In the genomic region with DNA sequence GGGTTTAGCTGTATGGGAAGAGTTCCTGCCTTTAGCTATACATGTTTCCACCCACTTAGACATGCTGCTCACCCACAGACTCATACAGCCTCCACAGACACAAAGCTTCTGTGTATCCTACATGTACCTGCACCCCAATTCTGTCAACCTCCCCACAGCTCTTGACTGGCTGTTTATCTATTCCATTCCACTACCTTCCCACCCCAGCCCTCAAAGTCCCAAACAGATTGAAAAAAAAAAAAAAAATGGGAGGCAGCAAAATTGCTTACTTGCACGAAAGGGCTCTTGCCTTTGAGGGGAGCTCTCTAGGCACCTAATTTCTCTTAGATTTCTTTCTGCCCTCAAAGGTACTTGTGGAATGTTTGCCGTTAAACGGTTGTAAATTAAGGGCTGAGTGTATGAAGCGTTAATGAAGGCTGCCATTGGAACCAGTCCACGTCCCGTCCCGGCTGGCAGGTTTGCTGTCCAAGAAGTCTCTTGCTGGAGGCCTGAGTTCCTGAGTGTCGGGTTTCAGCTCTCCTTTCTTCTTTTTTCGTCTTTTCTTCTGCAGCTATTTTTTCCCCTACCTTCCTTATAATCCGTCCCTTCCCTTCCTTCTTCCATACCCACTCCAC, we compare ENCODE assay signal across 8 cellular contexts. TPM values are rescaled to one million over a fixed set of nuclear protein-coding genes. Genes with fewer than 3 reads are reported as not detected.
A peak's percentile ranks its signal among the peaks of the same experiment; 100 is the strongest.
DNase-seq lines count a peak whose midpoint lies in the region; ATAC-seq and TF ChIP-seq lines count a peak whose summit lies in the region.

No MANE protein-coding gene starts in this region.

- H3K27me3 ChIP-seq in esophagus muscularis mucosa (no peaks in the 10 kb centered on the region), neuronal stem cell (ENCODE audit: control insufficient read depth in 3 of 3, insufficient read depth in 3 of 3, low read depth in 1 of 3, low read length in 3 of 3) (no peaks in the 10 kb centered on the region)

- H3K79me1 ChIP-seq in neuronal stem cell (ENCODE audit: low read depth, low read length) = no peaks in the 10 kb centered on the region

- intact Hi-C loops in Calu3 (cut with micrococcal nuclease; ENCODE audit: unreplicated experiment) (loop anchor here (1.0 kb wide), 1 partner anchor 43 kb away; a partner anchor contains a TSS), esophagus muscularis mucosa (cut with DNase I) (no loop called here)

- peak; percentile 41 for DNase-seq in Calu3
- DNase-seq in NCI-H460 (ENCODE audit: extremely low read depth, low read depth) = peak; percentile 12
- DNase-seq in esophagus muscularis mucosa (ENCODE audit: extremely low spot score) = no peak
- DNase-seq in neuronal stem cell (ENCODE audit: low spot score) = no peak
- DNase-seq in effector memory CD8-positive, alpha-beta T cell = no peak
- no peak for DNase-seq in activated gamma-delta T cell (lab: John Stamatoyannopoulos, UW)
- no peak for DNase-seq in GDM1 (lab: John Stamatoyannopoulos, UW)
- no peak for DNase-seq in HuH-7.5 (ENCODE audit: low spot score)

- TF ChIP-seq POLR2A in esophagus muscularis mucosa (IDR thresholded peaks at IDR 0.05; ENCODE audit: low read depth) = no peak

- no peak overlapping the region for H2BK15ac ChIP-seq in neuronal stem cell (ENCODE audit: low read length)

- peaks cover 48 to 98% (median 95%) of the 10 kb centered on the region in 4 donors for H3K4me1 ChIP-seq in esophagus muscularis mucosa
- H3K4me1 ChIP-seq in neuronal stem cell (ENCODE audit: control insufficient read depth in 2 of 2, insufficient read depth in 1 of 2, low read depth in 1 of 2, low read length in 2 of 2) = peaks cover 16 to 32% of the 10 kb centered on the region in 2 donors

- no peak overlapping the region for H3K14ac ChIP-seq in neuronal stem cell (ENCODE audit: low read length)

- peaks cover 37% of the 10 kb centered on the region for H3K4me1 Mint-ChIP-seq in Calu3 (ENCODE audit: low read depth, unreplicated experiment)
- H3K4me1 Mint-ChIP-seq in effector memory CD8-positive, alpha-beta T cell (ENCODE audit: low read depth in 2 of 2) = no peaks in the 10 kb centered on the region

- BruUV-seq in Calu3 (replicated peaks; lab: Mats Ljungman, UMichigan) = no TSS peak

- H3K4me3 Mint-ChIP-seq in Calu3 (ENCODE audit: low read depth, unreplicated experiment) = peak overlapping the region; percentile 44
- no peak overlapping the region for H3K4me3 Mint-ChIP-seq in effector memory CD8-positive, alpha-beta T cell

- H3K36me3 ChIP-seq in esophagus muscularis mucosa = peaks cover 0 to 4% (median under 1%) of the 10 kb centered on the region in 4 donors
- peaks cover 0 to 48% of the 10 kb centered on the region in 2 donors for H3K36me3 ChIP-seq in neuronal stem cell (replicated peaks in 1 of 2; ENCODE audit: control insufficient read depth in 2 of 2, insufficient read depth in 2 of 2, low read length in 2 of 2)

- TF ChIP-seq CTCF in Calu3 (IDR thresholded peaks at IDR 0.05; ENCODE audit: unreplicated experiment) (no peak), esophagus muscularis mucosa (IDR thresholded peaks at IDR 0.05) (no peak)

- no peak overlapping the region for H3K9ac ChIP-seq in neuronal stem cell (ENCODE audit: low read depth, low read length, poor library complexity)

- H3K23ac ChIP-seq in neuronal stem cell (ENCODE audit: low read depth, low read length, poor library complexity) = no peak overlapping the region

- H3K4me2 ChIP-seq in neuronal stem cell (ENCODE audit: insufficient read depth, low read length, poor library complexity, severe bottlenecking) = peak overlapping the region; percentile 44

- 9% methylated on average over 10 of the region's 10 CpGs for WGBS in esophagus muscularis mucosa
- WGBS in neuronal stem cell (ENCODE audit: extremely low coverage in 2 of 2, insufficient read length in 2 of 2, insufficient replicate concordance in 1 of 2), 2 donors = no CpG with 5 or more reads among the region's 10 CpGs

- no peaks in the 10 kb centered on the region for H3K27me3 Mint-ChIP-seq in Calu3 (ENCODE audit: unreplicated experiment)
- no peaks in the 10 kb centered on the region for H3K27me3 Mint-ChIP-seq in effector memory CD8-positive, alpha-beta T cell

- H3K18ac ChIP-seq in neuronal stem cell (ENCODE audit: low read length) = no peak overlapping the region

- H3K27ac ChIP-seq in esophagus muscularis mucosa (replicated peaks in 1 of 4) (peak overlapping the region; percentile 54 to 74 (median 72)), neuronal stem cell (replicated peaks; ENCODE audit: low read length) (peak overlapping the region; percentile 65)

- H2BK120ac ChIP-seq in neuronal stem cell (ENCODE audit: low read depth, low read length) = no peak overlapping the region

- peaks cover 5% of the 10 kb centered on the region for H3K36me3 Mint-ChIP-seq in Calu3 (ENCODE audit: insufficient read depth, unreplicated experiment)
- no peaks in the 10 kb centered on the region for H3K36me3 Mint-ChIP-seq in effector memory CD8-positive, alpha-beta T cell (ENCODE audit: insufficient read depth)

- H2BK12ac ChIP-seq in neuronal stem cell (ENCODE audit: low read length) = no peak overlapping the region

- no peak overlapping the region for H2AK5ac ChIP-seq in neuronal stem cell (ENCODE audit: low read depth, low read length)

- H3K9me3 ChIP-seq in esophagus muscularis mucosa = no peaks in the 10 kb centered on the region
- no peaks in the 10 kb centered on the region for H3K9me3 ChIP-seq in neuronal stem cell (replicated peaks in 1 of 2; ENCODE audit: control insufficient read depth in 2 of 2, insufficient read depth in 1 of 2, low read depth in 1 of 2, low read length in 2 of 2)

- CTCF ChIA-PET in Calu3 (lab: Charles Lee) = interaction anchor here (0.7 to 2.1 kb wide), 9 partner anchors 9 to 185 kb away, joined by 3 to 14 read pairs (median 6); a partner anchor contains a TSS

- H3K27ac Mint-ChIP-seq in Calu3 (ENCODE audit: unreplicated experiment) = peak overlapping the region; percentile 76
- no peak overlapping the region for H3K27ac Mint-ChIP-seq in effector memory CD8-positive, alpha-beta T cell

- no peak overlapping the region for H2BK5ac ChIP-seq in neuronal stem cell (ENCODE audit: low read length)

- no peak overlapping the region for H4K8ac ChIP-seq in neuronal stem cell (ENCODE audit: low read depth, low read length)

- peak overlapping the region in 3 of 4 donors; percentile 8 to 20 (median 18) for H3K4me3 ChIP-seq in esophagus muscularis mucosa
- H3K4me3 ChIP-seq in neuronal stem cell (ENCODE audit: low read length in 2 of 2) = no peak overlapping the region

- no peak overlapping the region for H3K4ac ChIP-seq in neuronal stem cell (ENCODE audit: low read length)

- H2AFZ ChIP-seq in neuronal stem cell (ENCODE audit: low read length) = no peak overlapping the region

- H4K91ac ChIP-seq in neuronal stem cell (ENCODE audit: low read depth, low read length, poor library complexity) = no peak overlapping the region

- ATAC-seq in effector memory CD8-positive, alpha-beta T cell (replicated peaks) = no peak

- TF ChIP-seq EP300 in esophagus muscularis mucosa (IDR thresholded peaks at IDR 0.05) = no peak

- H3K9me3 Mint-ChIP-seq in Calu3 (ENCODE audit: low read depth, unreplicated experiment) = no peaks in the 10 kb centered on the region
- no peaks in the 10 kb centered on the region for H3K9me3 Mint-ChIP-seq in effector memory CD8-positive, alpha-beta T cell

RNA-seq across cellular contexts. Expression of a gene that starts 43.6 kb away (rescaled TPM):
- total RNA-seq in Calu3 (2022) (21.8 and 22.5 TPM in 2 replicates), esophagus muscularis mucosa (100 to 1,000 TPM in 2 of 4 donors, 10 to 100 TPM in 2; 89.6 to 138 (median 112) TPM)
- total RNA-seq in NCI-H460 (2014; rRNA removed; shearing (Covaris generic)) = 78.0 and 84.8 TPM in 2 replicates
- polyA plus RNA-seq in NCI-H460 (2014; cell fraction: nucleus; rRNA removed) = 39.8 and 47.6 TPM in 2 replicates
- 53.3 TPM for polyA plus RNA-seq in neuronal stem cell (2013, experiment 1 of 2)
- polyA plus RNA-seq in neuronal stem cell (2013, experiment 2 of 2) = 55.6 TPM

Comparison
In these comparisons a context has a peak if more than half of its experiments do, and no peak if none do; other contexts are left out.
1. DNase-seq: peak in Calu3 (single experiment) and NCI-H460 (single experiment); none in esophagus muscularis mucosa (single experiment), neuronal stem cell (single experiment), effector memory CD8-positive, alpha-beta T cell (0 of 3), activated gamma-delta T cell (single experiment), GDM1 (single experiment) and HuH-7.5 (single experiment).
2. H3K4me3 ChIP-seq: peak in esophagus muscularis mucosa (3 of 4); none in neuronal stem cell (0 of 2).